14 cellular contexts compared by ENCODE assay signal in genomic region chr3:188294113-188294512, GRCh38.
DNase-seq lines count a peak whose midpoint lies in the region; ATAC-seq, FAIRE-seq and TF ChIP-seq lines count a peak whose summit lies in the region.
"Had no signal": no experiment of that assay in that cellular context is flagged by ENCODE, and none has a peak within 500 bp of the region (broad histone marks: within the 10 kb centered on the region; RNA-seq: fewer than 3 reads in every experiment).

No MANE protein-coding gene starts in this region.

- H3K9me3 ChIP-seq in BLaER1 treated with 17β-estradiol and CSF1 and Interleukin-3, amounts not matched to agents 10 nM and 100 nM (replicated peaks in 1 of 11) = peaks cover 0 to 42% (median 27%) of the 10 kb centered on the region in 11 experiments; a peak in 17 of 22 replicates
- H3K9me3 ChIP-seq in colonic mucosa (no peaks in the 10 kb centered on the region), pancreas (no peaks in the 10 kb centered on the region)
- H3K9me3 ChIP-seq: MG63 had no signal

- TF ChIP-seq CTCF in HFFc6 (IDR thresholded peaks at IDR 0.05) (no peak), colonic mucosa (IDR thresholded peaks at IDR 0.05) (no peak), pancreas (IDR thresholded peaks at IDR 0.05) (no peak)

- 88 to 91% methylated on average over 3 of the region's 3 CpGs for whole genome bisulfite sequencing in pancreas, 2 donors

- H3K27me3 Mint-ChIP-seq in HFFc6 (ENCODE audit: insufficient read depth) = no peaks in the 10 kb centered on the region
- H3K27me3 Mint-ChIP-seq: activated CD4-positive, alpha-beta T cell treated with anti-CD3 and anti-CD28 coated beads, Interleukin-2, amount 10 ng/mL, durations not matched to agents 7 days and 5 days; activated naive CD8-positive, alpha-beta T cell; memory B cell had no signal

- H3K9me3 Mint-ChIP-seq in HFFc6 = no peaks in the 10 kb centered on the region
- H3K9me3 Mint-ChIP-seq: memory B cell had no signal

- DNase-seq in HFFc6 (no peak), colonic mucosa (no peak), pancreas (no peak), cerebellar cortex (ENCODE audit: low spot score) (no peak), SKM-1 treated with dmso at 0.1 percent for 144 hours (lab: John Stamatoyannopoulos, UW; ENCODE audit: unreplicated experiment) (no peak)
- no peak for DNase-seq in activated naive CD4-positive, alpha-beta T cell (lab: John Stamatoyannopoulos, UW)
- DNase-seq: activated CD4-positive, alpha-beta T cell treated with anti-CD3 and anti-CD28 coated beads, Interleukin-2, amount 10 ng/mL, durations not matched to agents 7 days and 5 days; MG63; NCI-H226 had no signal

- peak overlapping the region; percentile 44 for H3K4me3 Mint-ChIP-seq in HFFc6
- H3K4me3 Mint-ChIP-seq: activated CD4-positive, alpha-beta T cell treated with anti-CD3 and anti-CD28 coated beads, Interleukin-2, amount 10 ng/mL, durations not matched to agents 7 days and 5 days; activated naive CD8-positive, alpha-beta T cell; memory B cell had no signal

- peak overlapping the region in 2 of 11 experiments; percentile 73 to 77; a peak in 3 of 22 replicates for H3K9ac ChIP-seq in BLaER1 treated with 17β-estradiol and CSF1 and Interleukin-3, amounts not matched to agents 10 nM and 100 nM
- no peak overlapping the region for H3K9ac ChIP-seq in colonic mucosa (ENCODE audit: low read depth in 2 of 2, low read length in 2 of 2)

- H3K4me3 ChIP-seq in BLaER1 treated with 17β-estradiol and CSF1 and Interleukin-3, amounts not matched to agents 10 nM and 100 nM = no peak overlapping the region
- H3K4me3 ChIP-seq in colonic mucosa (no peak overlapping the region), pancreas (no peak overlapping the region)
- H3K4me3 ChIP-seq: MG63 had no signal

- no peaks in the 10 kb centered on the region for H4K20me1 ChIP-seq in BLaER1 treated with 17β-estradiol and CSF1 and Interleukin-3, amounts not matched to agents 10 nM and 100 nM

- H3K4me2 ChIP-seq in BLaER1 treated with 17β-estradiol and CSF1 and Interleukin-3, amounts not matched to agents 10 nM and 100 nM = peak overlapping the region in 10 of 11 experiments; percentile 7 to 83 (median 75); a peak in 18 of 22 replicates

- H3K4me1 ChIP-seq in BLaER1 treated with 17β-estradiol and CSF1 and Interleukin-3, amounts not matched to agents 10 nM and 100 nM = peaks cover 50 to 100% (median 70%) of the 10 kb centered on the region in 10 experiments
- H3K4me1 ChIP-seq in colonic mucosa (peaks cover 38% of the 10 kb centered on the region), pancreas (peaks cover 38 to 47% (median 46%) of the 10 kb centered on the region in 3 donors)

- peaks cover 88% of the 10 kb centered on the region for H3K4me1 Mint-ChIP-seq in HFFc6 (ENCODE audit: low read depth)

- H3K27ac Mint-ChIP-seq in HFFc6 = peak overlapping the region; percentile 91
- H3K27ac Mint-ChIP-seq: activated CD4-positive, alpha-beta T cell treated with anti-CD3 and anti-CD28 coated beads, Interleukin-2, amount 10 ng/mL, durations not matched to agents 7 days and 5 days; activated naive CD8-positive, alpha-beta T cell had no signal

- H3K36me3 Mint-ChIP-seq in HFFc6 (ENCODE audit: low read depth) = peaks cover 35% of the 10 kb centered on the region

- intact Hi-C loops in colonic mucosa (cut with DNase I) = no loop called here
- intact Hi-C loops in pancreas (cut with DNase I) = loop anchor here in 1 of 3 donors (10.0 kb wide), 1 partner anchor 549 kb away; the partner anchor contains the start of gene BCL6

- H3K27ac ChIP-seq in BLaER1 treated with 17β-estradiol and CSF1 and Interleukin-3, amounts not matched to agents 10 nM and 100 nM = peak overlapping the region; percentile 70 to 92 (median 88); a peak in 20 of 22 replicates
- H3K27ac ChIP-seq in colonic mucosa (peak overlapping the region; percentile 65), pancreas (peak overlapping the region; percentile 30 to 89 (median 64))

- FAIRE-seq in pancreas (lab: Jason Lieb, UNC) = no peak
- FAIRE-seq: D721Med had no signal

- no peaks in the 10 kb centered on the region for H3K27me3 ChIP-seq in BLaER1 treated with 17β-estradiol and CSF1 and Interleukin-3, amounts not matched to agents 10 nM and 100 nM
- H3K27me3 ChIP-seq in colonic mucosa = no peaks in the 10 kb centered on the region
- H3K27me3 ChIP-seq in pancreas = no peaks in the 10 kb centered on the region
- H3K27me3 ChIP-seq: MG63 had no signal

- H3K36me3 ChIP-seq in BLaER1 treated with 17β-estradiol and CSF1 and Interleukin-3, amounts not matched to agents 10 nM and 100 nM = peaks cover 11 to 41% (median 16%) of the 10 kb centered on the region in 11 experiments; a peak in 21 of 22 replicates
- no peaks in the 10 kb centered on the region for H3K36me3 ChIP-seq in colonic mucosa
- H3K36me3 ChIP-seq in pancreas = no peaks in the 10 kb centered on the region

- ATAC-seq in pancreas (no peak), HG03159 (IDR thresholded peaks at IDR 0.05; ENCODE audit: unreplicated experiment) (no peak)
